ENCODE assay signal across 11 cellular contexts in the genomic region with DNA sequence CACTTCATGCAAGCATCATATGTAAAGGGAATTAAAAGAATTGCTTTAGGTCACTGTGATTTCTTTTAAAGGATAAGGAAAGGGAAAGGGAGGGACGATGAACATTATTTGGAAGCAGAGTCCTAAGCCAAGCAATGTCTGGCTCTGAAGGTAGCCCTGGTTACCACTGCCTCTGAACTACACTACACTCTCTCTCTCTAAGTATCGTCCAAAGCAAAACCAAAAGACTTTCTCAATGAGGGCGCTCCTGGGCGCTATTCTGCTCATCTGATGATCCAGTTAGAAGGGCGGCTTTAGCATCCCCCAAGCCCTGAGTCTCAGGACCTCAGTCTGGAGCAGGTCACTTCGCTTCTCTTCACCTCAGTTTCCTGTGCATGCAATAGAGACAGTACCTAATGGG. TPM values are rescaled to one million over a fixed set of nuclear protein-coding genes. Genes with fewer than 3 reads are reported as not detected.
DNase-seq lines count a peak whose midpoint lies in the region; ATAC-seq, FAIRE-seq and TF ChIP-seq lines count a peak whose summit lies in the region.
"Had no signal": no experiment of that assay in that cellular context is flagged by ENCODE, and none has a peak within 500 bp of the region (broad histone marks: within the 10 kb centered on the region; RNA-seq: fewer than 3 reads in every experiment).

No MANE protein-coding gene starts in this region.

- H3K9me3 Mint-ChIP-seq in CD14-positive monocyte, result no peaks in the 10 kb centered on the region
- no peaks in the 10 kb centered on the region for H3K9me3 Mint-ChIP-seq in naive thymus-derived CD8-positive, alpha-beta T cell
- no peaks in the 10 kb centered on the region for H3K9me3 Mint-ChIP-seq in activated T-helper 1 cell treated with anti-CD3 and anti-CD28 coated beads, Interleukin-12 subunit alpha, Interleukin-12 subunit beta, Interleukin-2, Interleukin-4 antibody, amounts not matched to agents 30 ng/mL and 10 ng/mL and 1 ng/mL, durations not matched to agents 14 hours and 24 hours and 36 hours
- H3K9me3 Mint-ChIP-seq: HFFc6 had no signal

- H3K36me3 ChIP-seq in ascending aorta, result no peaks in the 10 kb centered on the region

- H3K4me1 Mint-ChIP-seq in CD14-positive monocyte, result peaks cover 40% of the 10 kb centered on the region
- peaks cover 52 to 93% (median 92%) of the 10 kb centered on the region in 4 donors for H3K4me1 Mint-ChIP-seq in naive thymus-derived CD8-positive, alpha-beta T cell
- peaks cover 72% of the 10 kb centered on the region for H3K4me1 Mint-ChIP-seq in activated T-helper 1 cell treated with anti-CD3 and anti-CD28 coated beads, Interleukin-12 subunit alpha, Interleukin-12 subunit beta, Interleukin-2, Interleukin-4 antibody, amounts not matched to agents 30 ng/mL and 10 ng/mL and 1 ng/mL, durations not matched to agents 14 hours and 24 hours and 36 hours (ENCODE audit: low read depth)

- no peak for DNase-seq in CD14-positive monocyte (ENCODE audit: low spot score)
- DNase-seq in ascending aorta (ENCODE audit: low spot score in 2 of 2), result no peak
- DNase-seq in naive thymus-derived CD8-positive, alpha-beta T cell, result peak in 1 of 10 donors; percentile 33
- DNase-seq in GM12891 (ENCODE audit: insufficient read length, low spot score), result no peak
- no peak for DNase-seq in activated T-helper 1 cell treated with anti-CD3 and anti-CD28 coated beads, Interleukin-12 subunit alpha, Interleukin-12 subunit beta, Interleukin-2, Interleukin-4 antibody, amounts not matched to agents 30 ng/mL and 10 ng/mL and 1 ng/mL, durations not matched to agents 14 hours and 24 hours and 36 hours (ENCODE audit: low spot score)
- no peak for DNase-seq in left colon
- DNase-seq: HFFc6; NCI-H2171 treated with DMSO at 0.1 percent for 48 hours; OCI-M1; stimulated activated CD4-positive, alpha-beta T cell treated with anti-CD3 and anti-CD28 coated beads, Interleukin-4, amount 100 ng/mL, for 4 hours had no signal

- no peak for TF ChIP-seq CTCF in CD14-positive monocyte (IDR thresholded peaks at IDR 0.05)
- no peak for TF ChIP-seq CTCF in ascending aorta (IDR thresholded peaks at IDR 0.05)

- intact Hi-C loops in CD14-positive monocyte (cut with micrococcal nuclease), result no loop called here
- intact Hi-C loops in ascending aorta (cut with DNase I), result no loop called here
- intact Hi-C loops in activated T-helper 1 cell treated with anti-CD3 and anti-CD28 coated beads, Interleukin-12 subunit alpha, Interleukin-12 subunit beta, Interleukin-2, Interleukin-4 antibody, amounts not matched to agents 30 ng/mL and 10 ng/mL and 1 ng/mL, durations not matched to agents 14 hours and 24 hours and 36 hours (cut with micrococcal nuclease), result no loop called here
- intact Hi-C loops in left colon (cut with DNase I, micrococcal nuclease), result no loop called here

- H3K27me3 ChIP-seq in ascending aorta, result no peaks in the 10 kb centered on the region

- H3K27ac ChIP-seq in ascending aorta, result peak overlapping the region; percentile 12 to 62

- no peaks in the 10 kb centered on the region for H3K9me3 ChIP-seq in ascending aorta

- no peak for FAIRE-seq in GM12891 (lab: Jason Lieb, UNC)

- no peak for TF ChIP-seq POLR2A in GM12891 (IDR thresholded peaks at IDR 0.05; ENCODE audit: low read depth, low read length)

- peak; percentile 41 for ATAC-seq in GM18517 (IDR thresholded peaks at IDR 0.05; ENCODE audit: unreplicated experiment)
- ATAC-seq in naive thymus-derived CD8-positive, alpha-beta T cell, result peak; percentile 41 to 50
- no peak for ATAC-seq in left colon

- H3K27me3 Mint-ChIP-seq in CD14-positive monocyte (ENCODE audit: low read depth in 3 of 3), result peaks cover 0 to 4% (median 2%) of the 10 kb centered on the region in 3 donors
- no peaks in the 10 kb centered on the region for H3K27me3 Mint-ChIP-seq in naive thymus-derived CD8-positive, alpha-beta T cell
- no peaks in the 10 kb centered on the region for H3K27me3 Mint-ChIP-seq in activated T-helper 1 cell treated with anti-CD3 and anti-CD28 coated beads, Interleukin-12 subunit alpha, Interleukin-12 subunit beta, Interleukin-2, Interleukin-4 antibody, amounts not matched to agents 30 ng/mL and 10 ng/mL and 1 ng/mL, durations not matched to agents 14 hours and 24 hours and 36 hours (ENCODE audit: insufficient read depth)

- H3K36me3 Mint-ChIP-seq in CD14-positive monocyte, result peaks cover 10 to 15% of the 10 kb centered on the region in 2 donors
- H3K36me3 Mint-ChIP-seq in naive thymus-derived CD8-positive, alpha-beta T cell, result peaks cover 0 to 31% (median 5%) of the 10 kb centered on the region in 3 donors
- peaks cover 21% of the 10 kb centered on the region for H3K36me3 Mint-ChIP-seq in activated T-helper 1 cell treated with anti-CD3 and anti-CD28 coated beads, Interleukin-12 subunit alpha, Interleukin-12 subunit beta, Interleukin-2, Interleukin-4 antibody, amounts not matched to agents 30 ng/mL and 10 ng/mL and 1 ng/mL, durations not matched to agents 14 hours and 24 hours and 36 hours (ENCODE audit: low read depth)

- H3K4me1 ChIP-seq in ascending aorta, result peaks cover 7 to 37% of the 10 kb centered on the region in 2 donors

- H3K4me3 Mint-ChIP-seq in CD14-positive monocyte, result no peak overlapping the region
- H3K4me3 Mint-ChIP-seq in naive thymus-derived CD8-positive, alpha-beta T cell, result peak overlapping the region in 8 of 10 donors; percentile 17 to 78 (median 59)
- no peak overlapping the region for H3K4me3 Mint-ChIP-seq in activated T-helper 1 cell treated with anti-CD3 and anti-CD28 coated beads, Interleukin-12 subunit alpha, Interleukin-12 subunit beta, Interleukin-2, Interleukin-4 antibody, amounts not matched to agents 30 ng/mL and 10 ng/mL and 1 ng/mL, durations not matched to agents 14 hours and 24 hours and 36 hours
- H3K4me3 Mint-ChIP-seq: HFFc6 had no signal

- peak overlapping the region in 5 of 7 donors; percentile 53 to 95 (median 84) for H3K27ac Mint-ChIP-seq in CD14-positive monocyte
- H3K27ac Mint-ChIP-seq in naive thymus-derived CD8-positive, alpha-beta T cell, result peak overlapping the region; percentile 37 to 91 (median 82)
- no peak overlapping the region for H3K27ac Mint-ChIP-seq in activated T-helper 1 cell treated with anti-CD3 and anti-CD28 coated beads, Interleukin-12 subunit alpha, Interleukin-12 subunit beta, Interleukin-2, Interleukin-4 antibody, amounts not matched to agents 30 ng/mL and 10 ng/mL and 1 ng/mL, durations not matched to agents 14 hours and 24 hours and 36 hours
- H3K27ac Mint-ChIP-seq: HFFc6 had no signal

- no peak overlapping the region for H3K4me3 ChIP-seq in ascending aorta

- POLR2A ChIA-PET in naive thymus-derived CD8-positive, alpha-beta T cell (lab: Charles Lee), result interaction anchor here (0.9 to 1.0 kb wide), 2 partner anchors 10 to 22 kb away, joined by 3 read pairs; no protein-coding TSS in a partner anchor

TF ChIP-seq in GM12891, 5 proteins besides CTCF, POLR2A, EP300 and RAD21:
- TF ChIP-seq TAF1 (IDR thresholded peaks at IDR 0.05; ENCODE audit: low read depth, low read length), result no peak
- TF ChIP-seq SPI1 (IDR thresholded peaks at IDR 0.05; ENCODE audit: low read depth, low read length), result no peak
- TF ChIP-seq POLR2AphosphoS5 (IDR thresholded peaks at IDR 0.05; ENCODE audit: low read depth, low read length), result no peak
- TF ChIP-seq PAX5 (IDR thresholded peaks at IDR 0.05; ENCODE audit: insufficient read depth, low read length, severe bottlenecking), result no peak
- TF ChIP-seq POU2F2 (IDR thresholded peaks at IDR 0.05; ENCODE audit: low read depth, low read length), result no peak

RNA-seq across cellular contexts. Expression of gene FOXO1, which starts 26.2 kb away (rescaled TPM):
- polyA plus RNA-seq in CD14-positive monocyte, result 10 to 100 TPM in 1 of 2 donors, 1 to 10 TPM in 1; 3.1 to 11.3 TPM
- total RNA-seq in ascending aorta, result 65.1 TPM
- 100 to 1,000 TPM; 101 to 103 TPM for total RNA-seq in naive thymus-derived CD8-positive, alpha-beta T cell
- 100 to 1,000 TPM in 1 of 3 donors, 10 to 100 TPM in 2; 59.1 to 137 (median 86.5) TPM for polyA plus RNA-seq in naive thymus-derived CD8-positive, alpha-beta T cell
- polyA plus RNA-seq in GM12891 (2012; ENCODE audit: low read depth, missing spikeins), result 3.0 TPM
- total RNA-seq in activated T-helper 1 cell treated with anti-CD3 and anti-CD28 coated beads, Interleukin-12 subunit alpha, Interleukin-12 subunit beta, Interleukin-2, Interleukin-4 antibody, amounts not matched to agents 30 ng/mL and 10 ng/mL and 1 ng/mL, durations not matched to agents 14 hours and 24 hours and 36 hours, result 41.9 and 43.1 TPM in 2 replicates
- total RNA-seq in left colon, result 10 to 100 TPM; 31.1 to 33.9 TPM

Comparison
In these comparisons a context has a peak if more than half of its experiments do, and no peak if none do; other contexts are left out.
1. H3K4me3 Mint-ChIP-seq: peak in naive thymus-derived CD8-positive, alpha-beta T cell (8 of 10); none in CD14-positive monocyte (0 of 2) and activated T-helper 1 cell treated with anti-CD3 and anti-CD28 coated beads, Interleukin-12 subunit alpha, Interleukin-12 subunit beta, Interleukin-2, Interleukin-4 antibody, amounts not matched to agents 30 ng/mL and 10 ng/mL and 1 ng/mL, durations not matched to agents 14 hours and 24 hours and 36 hours (single experiment).